14 cellular contexts compared by ENCODE assay signal in the genomic region with DNA sequence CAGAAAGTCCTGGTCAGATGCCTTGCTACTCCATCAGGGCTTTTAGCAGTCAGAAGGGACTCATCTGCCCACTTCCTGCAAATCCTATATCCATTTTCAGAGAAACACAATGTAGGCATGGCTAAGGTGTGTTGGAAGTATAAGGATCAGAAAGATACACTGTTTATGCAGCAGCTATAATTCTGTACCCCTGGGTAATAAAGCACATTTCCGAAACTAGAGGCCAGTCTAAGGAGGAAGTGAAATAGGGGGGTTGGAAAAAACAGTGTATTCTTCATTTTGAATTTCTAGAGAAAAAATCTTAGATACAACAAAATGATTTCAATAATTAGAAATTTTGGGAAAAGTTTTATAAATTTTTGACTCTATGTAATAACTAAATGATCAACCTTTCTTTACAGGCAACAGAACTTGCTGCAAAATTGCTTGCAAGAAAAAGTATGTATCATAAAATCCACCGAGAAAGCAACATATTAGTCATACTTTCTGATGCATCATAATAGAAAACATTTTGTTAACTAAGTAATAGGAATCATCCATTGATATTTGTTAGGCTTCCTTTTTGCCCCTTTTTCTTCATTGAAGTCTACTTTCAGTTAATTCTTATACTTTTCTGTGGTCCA. TPM values are rescaled to one million over a fixed set of nuclear protein-coding genes. Genes with fewer than 3 reads are reported as not detected.
DNase-seq lines count a peak whose midpoint lies in the region; ATAC-seq and TF ChIP-seq lines count a peak whose summit lies in the region.
"Had no signal": no experiment of that assay in that cellular context is flagged by ENCODE, and none has a peak within 500 bp of the region (broad histone marks: within the 10 kb centered on the region; RNA-seq: fewer than 3 reads in every experiment).

No MANE protein-coding gene starts in this region.

- H3K4me3 Mint-ChIP-seq in activated CD4-positive, alpha-beta T cell treated with anti-CD3 and anti-CD28 coated beads, Interleukin-2, amount 10 ng/mL, durations not matched to agents 7 days and 5 days, result no peak overlapping the region
- H3K4me3 Mint-ChIP-seq: activated CD4-positive, alpha-beta T cell treated with anti-CD3 and anti-CD28 coated beads for 36 hours had no signal

- H3K4me1 Mint-ChIP-seq in activated CD4-positive, alpha-beta T cell treated with anti-CD3 and anti-CD28 coated beads, Interleukin-2, amount 10 ng/mL, durations not matched to agents 7 days and 5 days, result no peaks in the 10 kb centered on the region
- H3K4me1 Mint-ChIP-seq: activated CD4-positive, alpha-beta T cell treated with anti-CD3 and anti-CD28 coated beads for 36 hours had no signal

- no peaks in the 10 kb centered on the region for H3K9me3 ChIP-seq in spleen
- H3K9me3 ChIP-seq in right atrium auricular region, result no peaks in the 10 kb centered on the region
- H3K9me3 ChIP-seq: esophagus muscularis mucosa, SJSA1 had no signal

- no peaks in the 10 kb centered on the region for H3K27me3 Mint-ChIP-seq in activated CD4-positive, alpha-beta T cell treated with anti-CD3 and anti-CD28 coated beads, Interleukin-2, amount 10 ng/mL, durations not matched to agents 7 days and 5 days
- H3K27me3 Mint-ChIP-seq: activated CD4-positive, alpha-beta T cell treated with anti-CD3 and anti-CD28 coated beads for 36 hours had no signal

- no peaks in the 10 kb centered on the region for H3K4me1 ChIP-seq in spleen
- H3K4me1 ChIP-seq in right atrium auricular region, result no peaks in the 10 kb centered on the region
- H3K4me1 ChIP-seq: esophagus muscularis mucosa, SJSA1 had no signal

- WGBS in spleen, 5 donors, result 73 to 96% (median 82%) methylated on average over 2 of the region's 2 CpGs

- H3K4me3 ChIP-seq in spleen (no peak overlapping the region), right atrium auricular region (no peak overlapping the region)
- H3K4me3 ChIP-seq: esophagus muscularis mucosa, SJSA1 had no signal

- H3K27ac Mint-ChIP-seq in activated CD4-positive, alpha-beta T cell treated with anti-CD3 and anti-CD28 coated beads, Interleukin-2, amount 10 ng/mL, durations not matched to agents 7 days and 5 days, result no peak overlapping the region
- H3K27ac Mint-ChIP-seq: activated CD4-positive, alpha-beta T cell treated with anti-CD3 and anti-CD28 coated beads for 36 hours had no signal

- H3K36me3 ChIP-seq in spleen, result no peaks in the 10 kb centered on the region
- H3K36me3 ChIP-seq in right atrium auricular region, result no peaks in the 10 kb centered on the region
- H3K36me3 ChIP-seq: esophagus muscularis mucosa, SJSA1 had no signal

- H3K27ac ChIP-seq in spleen (no peak overlapping the region), right atrium auricular region (no peak overlapping the region)
- H3K27ac ChIP-seq: esophagus muscularis mucosa, SJSA1 had no signal

- H3K36me3 Mint-ChIP-seq in activated CD4-positive, alpha-beta T cell treated with anti-CD3 and anti-CD28 coated beads, Interleukin-2, amount 10 ng/mL, durations not matched to agents 7 days and 5 days (ENCODE audit: low read depth), result no peaks in the 10 kb centered on the region

- no peaks in the 10 kb centered on the region for H3K27me3 ChIP-seq in spleen (replicated peaks in 1 of 7)
- H3K27me3 ChIP-seq in right atrium auricular region, result no peaks in the 10 kb centered on the region
- H3K27me3 ChIP-seq: esophagus muscularis mucosa, SJSA1 had no signal

- CTCF ChIA-PET in activated CD4-positive, alpha-beta T cell treated with anti-CD3 and anti-CD28 coated beads, Interleukin-2, amount 10 ng/mL, durations not matched to agents 7 days and 5 days (lab: Charles Lee), result no interaction called here

- POLR2A ChIA-PET in activated CD4-positive, alpha-beta T cell treated with anti-CD3 and anti-CD28 coated beads, Interleukin-2, amount 10 ng/mL, durations not matched to agents 7 days and 5 days (lab: Charles Lee), result no interaction called here

- no peak for TF ChIP-seq CTCF in spleen (IDR thresholded peaks at IDR 0.05 in 8 of 11, conservative IDR thresholded peaks at IDR 0.05 in 3 of 11)
- no peak for TF ChIP-seq CTCF in right atrium auricular region (IDR thresholded peaks at IDR 0.05)

- no peak for TF ChIP-seq POLR2A in spleen (IDR thresholded peaks at IDR 0.05)

- no peaks in the 10 kb centered on the region for H3K9me3 Mint-ChIP-seq in activated CD4-positive, alpha-beta T cell treated with anti-CD3 and anti-CD28 coated beads, Interleukin-2, amount 10 ng/mL, durations not matched to agents 7 days and 5 days

- ATAC-seq in GM18498 (IDR thresholded peaks at IDR 0.05; ENCODE audit: unreplicated experiment) (peak; percentile 73), GM19463 (IDR thresholded peaks at IDR 0.05; ENCODE audit: unreplicated experiment) (peak; percentile 71), HG02798 (IDR thresholded peaks at IDR 0.05; ENCODE audit: poor library complexity, unreplicated experiment) (peak; percentile 81), HG03442 (IDR thresholded peaks at IDR 0.05; ENCODE audit: unreplicated experiment) (peak; percentile 80)
- ATAC-seq: activated CD4-positive, alpha-beta T cell treated with anti-CD3 and anti-CD28 coated beads for 36 hours had no signal

- intact Hi-C loops in spleen (cut with DNase I; ENCODE audit: low total_unique reads), result no loop called here

- DNase-seq in activated CD4-positive, alpha-beta T cell treated with anti-CD3 and anti-CD28 coated beads, Interleukin-2, amount 10 ng/mL, durations not matched to agents 7 days and 5 days, result no peak
- DNase-seq in spleen (no peak), NCI-H82 (lab: John Stamatoyannopoulos, UW) (no peak), right atrium auricular region (ENCODE audit: low spot score) (no peak)
- DNase-seq: activated CD4-positive, alpha-beta T cell treated with anti-CD3 and anti-CD28 coated beads for 36 hours; activated effector memory CD4-positive, alpha-beta T cell treated with Interleukin-2 at 50 U/mL for 16 hours; central memory CD4-positive, alpha-beta T cell had no signal

RNA-seq across cellular contexts. Expression of a gene that starts 47.4 kb away (rescaled TPM):
- under 1 TPM; 0.17 TPM for total RNA-seq in activated CD4-positive, alpha-beta T cell treated with anti-CD3 and anti-CD28 coated beads, Interleukin-2, amount 10 ng/mL, durations not matched to agents 7 days and 5 days
- total RNA-seq in spleen (1 to 10 TPM in 1 of 7 donors, under 1 TPM in 6; 0.20 to 2.6 (median 0.49) TPM), right atrium auricular region (under 1 TPM; 0.22 to 0.28 TPM)
- polyA plus RNA-seq in spleen, result under 1 TPM; 0.03 to 0.11 (median 0.03) TPM
- total RNA-seq: Daoy, SJSA1 had no signal
